Comparison of ENCODE assay signal across 14 cellular contexts in the genomic region with DNA sequence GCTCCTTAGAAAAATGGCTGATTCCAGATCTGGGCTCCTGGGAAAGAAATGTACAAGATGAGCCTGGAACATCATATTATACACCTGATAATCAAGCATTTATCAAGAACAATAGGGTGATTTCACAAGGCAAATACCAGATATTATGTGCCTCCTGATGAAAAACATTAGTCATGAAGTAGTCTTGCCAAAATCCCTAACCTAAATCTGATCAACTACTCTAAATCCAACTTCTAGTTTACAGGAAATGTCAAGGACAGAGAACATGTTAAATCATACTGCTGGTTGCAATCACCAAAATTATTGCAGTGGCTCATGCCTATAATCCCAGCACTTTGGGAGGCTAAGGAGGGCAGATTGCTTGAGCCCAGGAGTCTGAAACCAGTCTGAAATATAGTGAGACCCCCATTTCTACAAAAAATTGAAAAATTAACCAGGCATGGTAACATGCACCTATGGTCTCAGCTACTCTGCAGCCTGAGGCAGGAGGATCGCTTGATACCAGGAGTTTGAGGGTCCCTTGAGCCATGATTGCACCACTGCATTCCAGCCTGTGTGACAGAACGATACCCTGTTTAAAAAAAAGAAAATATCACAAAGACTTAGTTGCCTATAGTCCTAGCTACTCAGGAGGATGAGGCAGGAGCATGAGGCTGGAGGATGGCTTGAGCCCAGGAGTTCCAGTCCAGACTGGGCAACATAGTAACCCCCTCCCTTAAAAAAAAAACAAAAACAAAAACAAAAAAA. TPM values are rescaled to one million over a fixed set of nuclear protein-coding genes. Genes with fewer than 3 reads are reported as not detected.
DNase-seq lines count a peak whose midpoint lies in the region; ATAC-seq and TF ChIP-seq lines count a peak whose summit lies in the region.
"Had no signal": no experiment of that assay in that cellular context is flagged by ENCODE, and none has a peak within 500 bp of the region (broad histone marks: within the 10 kb centered on the region; RNA-seq: fewer than 3 reads in every experiment).

No MANE protein-coding gene starts in this region.

- CTCF ChIA-PET in CD8-positive, alpha-beta memory T cell (lab: Charles Lee), result no interaction called here

- ATAC-seq in HG02610 (IDR thresholded peaks at IDR 0.05; ENCODE audit: unreplicated experiment), result no peak

- H3K27ac ChIP-seq in liver (ENCODE audit: low read depth in 1 of 2, low read length in 2 of 2), result peak overlapping the region; percentile 49 to 56
- no peak overlapping the region for H3K27ac ChIP-seq in CD8-positive, alpha-beta memory T cell (ENCODE audit: low read depth, low read length)
- H3K27ac ChIP-seq: parathyroid adenoma had no signal

- TF ChIP-seq RAD21 in liver (IDR thresholded peaks at IDR 0.05), result no peak

- no peaks in the 10 kb centered on the region for H3K9me3 Mint-ChIP-seq in CD8-positive, alpha-beta memory T cell

- peaks cover 3 to 14% (median 10%) of the 10 kb centered on the region in 4 donors for H3K4me1 ChIP-seq in liver (ENCODE audit: control insufficient read depth in 4 of 4, insufficient read depth in 4 of 4, low read length in 3 of 4)
- H3K4me1 ChIP-seq in CD8-positive, alpha-beta memory T cell (ENCODE audit: insufficient read depth, low read length), result no peaks in the 10 kb centered on the region
- H3K4me1 ChIP-seq: parathyroid adenoma had no signal

- H3K9me3 ChIP-seq in liver (ENCODE audit: control insufficient read depth in 4 of 4, low read length in 3 of 4), result no peaks in the 10 kb centered on the region
- H3K9me3 ChIP-seq in CD8-positive, alpha-beta memory T cell (ENCODE audit: low read length), result no peaks in the 10 kb centered on the region

- WGBS in liver, result 85% methylated on average over 2 of the region's 2 CpGs

- no peak overlapping the region for H3K9ac ChIP-seq in liver (ENCODE audit: low read depth in 1 of 2, low read length in 2 of 2)
- H3K9ac ChIP-seq: parathyroid adenoma had no signal

- POLR2A ChIA-PET in CD8-positive, alpha-beta memory T cell (lab: Charles Lee), result interaction anchor here (0.5 kb wide), 1 partner anchor 11 kb away, joined by 3 read pairs; no protein-coding TSS in a partner anchor

- no peak for TF ChIP-seq CTCF in liver (IDR thresholded peaks at IDR 0.05; ENCODE audit: low read depth, low read length, missing input control)

- no peaks in the 10 kb centered on the region for H3K27me3 ChIP-seq in liver (ENCODE audit: control insufficient read depth in 4 of 4, insufficient read depth in 4 of 4, low read length in 3 of 4)
- no peaks in the 10 kb centered on the region for H3K27me3 ChIP-seq in CD8-positive, alpha-beta memory T cell (ENCODE audit: insufficient read depth, low read length, poor library complexity, severe bottlenecking)

- H3K36me3 Mint-ChIP-seq in CD8-positive, alpha-beta memory T cell, result peaks cover 0 to 2% (median 0%) of the 10 kb centered on the region in 3 donors

- no peak overlapping the region for H3K4me3 ChIP-seq in liver (ENCODE audit: low read depth in 1 of 3, low read length in 3 of 3)
- no peak overlapping the region for H3K4me3 ChIP-seq in CD8-positive, alpha-beta memory T cell (ENCODE audit: low read length)
- H3K4me3 ChIP-seq: lung had no signal

- no peaks in the 10 kb centered on the region for H3K36me3 ChIP-seq in liver (ENCODE audit: control insufficient read depth in 4 of 4, insufficient read depth in 3 of 4, low read depth in 1 of 4, low read length in 3 of 4)
- no peaks in the 10 kb centered on the region for H3K36me3 ChIP-seq in CD8-positive, alpha-beta memory T cell (ENCODE audit: insufficient read depth, low read length)

- peaks cover 7 to 23% of the 10 kb centered on the region in 2 donors for H3K27me3 Mint-ChIP-seq in CD8-positive, alpha-beta memory T cell

- DNase-seq in AG20443 (ENCODE audit: low spot score) (peak; percentile 30), NCI-H226 (peak; percentile 55), dermis microvascular lymphatic vessel endothelial cell (ENCODE audit: low read depth in 2 of 2) (peak; percentile 30 to 74), NCI-H1436 treated with DMSO at 0.1 percent for 48 hours (lab: John Stamatoyannopoulos, UW) (no peak)
- no peak for DNase-seq in activated naive CD4-positive, alpha-beta T cell (lab: John Stamatoyannopoulos, UW)
- DNase-seq in CD8-positive, alpha-beta memory T cell, result no peak
- DNase-seq: cerebellar nuclear complex; NCI-H1436; NCI-H748 treated with DMSO at 0.1 percent for 48 hours; stimulated activated naive CD4-positive, alpha-beta T cell had no signal

- no peak overlapping the region for H3K4me3 Mint-ChIP-seq in CD8-positive, alpha-beta memory T cell

- H3K4me1 Mint-ChIP-seq in CD8-positive, alpha-beta memory T cell, result peaks cover 6 to 13% (median 10%) of the 10 kb centered on the region in 3 donors

- H3K27ac Mint-ChIP-seq in CD8-positive, alpha-beta memory T cell, result peak overlapping the region in 1 of 8 donors; percentile 12

TF ChIP-seq in liver, 16 proteins besides CTCF, POLR2A, EP300 and RAD21:
- TF ChIP-seq RXRA (IDR thresholded peaks at IDR 0.05), result no peak
- TF ChIP-seq GABPA (IDR thresholded peaks at IDR 0.05 in 1 of 2, conservative IDR thresholded peaks at IDR 0.05 in 1 of 2), result no peak
- TF ChIP-seq HNF4A (conservative IDR thresholded peaks at IDR 0.05), result no peak
- no peak for TF ChIP-seq FOXA1 (IDR thresholded peaks at IDR 0.05)
- TF ChIP-seq JUND (IDR thresholded peaks at IDR 0.05), result no peak
- TF ChIP-seq, protein P1, sequence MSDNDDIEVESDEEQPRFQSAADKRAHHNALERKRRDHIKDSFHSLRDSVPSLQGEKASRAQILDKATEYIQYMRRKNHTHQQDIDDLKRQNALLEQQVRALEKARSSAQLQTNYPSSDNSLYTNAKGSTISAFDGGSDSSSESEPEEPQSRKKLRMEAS (IDR thresholded peaks at IDR 0.05), result no peak
- TF ChIP-seq EGR1 (IDR thresholded peaks at IDR 0.05; ENCODE audit: low read depth in 2 of 2), result no peak
- TF ChIP-seq, protein P2, sequence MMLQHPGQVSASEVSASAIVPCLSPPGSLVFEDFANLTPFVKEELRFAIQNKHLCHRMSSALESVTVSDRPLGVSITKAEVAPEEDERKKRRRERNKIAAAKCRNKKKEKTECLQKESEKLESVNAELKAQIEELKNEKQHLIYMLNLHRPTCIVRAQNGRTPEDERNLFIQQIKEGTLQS (IDR thresholded peaks at IDR 0.05), result no peak
- TF ChIP-seq, protein P3, sequence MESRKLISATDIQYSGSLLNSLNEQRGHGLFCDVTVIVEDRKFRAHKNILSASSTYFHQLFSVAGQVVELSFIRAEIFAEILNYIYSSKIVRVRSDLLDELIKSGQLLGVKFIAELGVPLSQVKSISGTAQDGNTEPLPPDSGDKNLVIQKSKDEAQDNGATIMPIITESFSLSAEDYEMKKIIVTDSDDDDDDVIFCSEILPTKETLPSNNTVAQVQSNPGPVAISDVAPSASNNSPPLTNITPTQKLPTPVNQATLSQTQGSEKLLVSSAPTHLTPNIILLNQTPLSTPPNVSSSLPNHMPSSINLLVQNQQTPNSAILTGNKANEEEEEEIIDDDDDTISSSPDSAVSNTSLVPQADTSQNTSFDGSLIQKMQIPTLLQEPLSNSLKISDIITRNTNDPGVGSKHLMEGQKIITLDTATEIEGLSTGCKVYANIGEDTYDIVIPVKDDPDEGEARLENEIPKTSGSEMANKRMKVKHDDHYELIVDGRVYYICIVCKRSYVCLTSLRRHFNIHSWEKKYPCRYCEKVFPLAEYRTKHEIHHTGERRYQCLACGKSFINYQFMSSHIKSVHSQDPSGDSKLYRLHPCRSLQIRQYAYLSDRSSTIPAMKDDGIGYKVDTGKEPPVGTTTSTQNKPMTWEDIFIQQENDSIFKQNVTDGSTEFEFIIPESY (IDR thresholded peaks at IDR 0.05), result no peak
- no peak for TF ChIP-seq NR2F2 (IDR thresholded peaks at IDR 0.05)

RNA-seq across cellular contexts. Expression of a gene that starts 34.9 kb away (rescaled TPM):
- total RNA-seq in dermis microvascular lymphatic vessel endothelial cell (88.6 and 125 TPM in 2 replicates), liver (100 to 1,000 TPM in 1 of 2 donors, 10 to 100 TPM in 1; 77.8 to 257 TPM)
- polyA plus RNA-seq in liver, result 10 to 100 TPM; 33.6 to 35.1 TPM
- 100 to 1,000 TPM; 144 to 165 TPM for total RNA-seq in CD8-positive, alpha-beta memory T cell
- polyA plus RNA-seq in CD8-positive, alpha-beta memory T cell, result 10.5 TPM

Comparison
In these comparisons a context has a peak if more than half of its experiments do, and no peak if none do; other contexts are left out.
1. DNase-seq: peak in AG20443 (single experiment), NCI-H226 (single experiment) and dermis microvascular lymphatic vessel endothelial cell (2 of 2); none in activated naive CD4-positive, alpha-beta T cell (0 of 4), CD8-positive, alpha-beta memory T cell (0 of 5) and NCI-H1436 treated with DMSO at 0.1 percent for 48 hours (single experiment).